ENCODE assay signal across 1 cellular context in genomic region chr7:112449353-112449752, GRCh38.
TF ChIP-seq lines count a peak whose summit lies in the region.

No MANE protein-coding gene starts in this region.

TF ChIP-seq in K562, 482 proteins besides CTCF, POLR2A, EP300 and RAD21 (continued from another document):
- TF ChIP-seq ZNF609 (CRISPR knock-in tag; IDR thresholded peaks at IDR 0.05; ENCODE audit: borderline replicate concordance) (no peak), PKNOX1 (IDR thresholded peaks at IDR 0.05) (peak; percentile 29; the same call in 1 of the 2 replicates), BRD4 (IDR thresholded peaks at IDR 0.05) (0 out of 2 replicates have a peak, but pooled peaks have one; percentile 12), KLF6 (CRISPR knock-in tag; IDR thresholded peaks at IDR 0.05; ENCODE audit: borderline replicate concordance) (no peak), FOXJ3 (CRISPR knock-in tag; IDR thresholded peaks at IDR 0.05) (no peak), FOSL1 (tag; conservative IDR thresholded peaks at IDR 0.05) (peak; percentile 80), ZNF740 (CRISPR knock-in tag; IDR thresholded peaks at IDR 0.05) (no peak), ZNF740 (tag; IDR thresholded peaks at IDR 0.05) (peak in 1 of 2 experiments; percentile 61; a peak in 1 of 4 replicates), DPF2 (IDR thresholded peaks at IDR 0.05) (0 out of 2 replicates have a peak, but pooled peaks have one; percentile 9), ZSCAN29 (IDR thresholded peaks at IDR 0.05) (no peak), FOS (IDR thresholded peaks at IDR 0.05; ENCODE audit: extremely low read depth, insufficient read length) (peak; percentile 34), JUNB (CRISPR knock-in tag; conservative IDR thresholded peaks at IDR 0.05) (0 out of 2 replicates have a peak, but pooled peaks have one; percentile 11), ATF3 (IDR thresholded peaks at IDR 0.05) (peak; percentile 83), ATF3 (CRISPR knock-in tag; conservative IDR thresholded peaks at IDR 0.05) (no peak), JUND (IDR thresholded peaks at IDR 0.05; ENCODE audit: borderline replicate concordance, low read depth, low read length) (peak; percentile 70), JUND (tag; IDR thresholded peaks at IDR 0.05; ENCODE audit: borderline replicate concordance, low read depth, low read length) (peak; percentile 59; the same call in 2 of the 3 replicates)
